Comparison of ENCODE assay signal across 9 cellular contexts in the genomic region with DNA sequence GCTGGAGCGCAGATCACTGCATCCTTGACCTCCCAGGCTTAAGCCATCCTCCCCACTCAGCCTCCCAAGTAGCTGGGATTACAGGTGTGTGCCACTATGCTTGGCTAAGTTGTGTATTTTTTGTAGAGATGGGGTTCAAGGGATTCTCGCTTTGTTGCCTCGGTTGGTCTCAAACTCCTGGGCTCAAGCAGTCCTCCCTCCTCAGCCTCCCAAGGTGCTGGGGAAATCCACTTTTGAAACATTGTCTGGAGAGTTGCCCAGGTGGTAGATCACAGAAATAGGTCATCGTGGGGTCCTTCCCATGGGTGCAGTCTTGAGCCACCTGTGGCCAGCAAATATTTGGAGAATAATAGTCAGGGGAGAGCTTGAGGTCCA. TPM values are rescaled to one million over a fixed set of nuclear protein-coding genes. Genes with fewer than 3 reads are reported as not detected.
DNase-seq lines count a peak whose midpoint lies in the region; ATAC-seq and TF ChIP-seq lines count a peak whose summit lies in the region.
"Had no signal": no experiment of that assay in that cellular context is flagged by ENCODE, and none has a peak within 500 bp of the region (broad histone marks: within the 10 kb centered on the region; RNA-seq: fewer than 3 reads in every experiment).

No MANE protein-coding gene starts in this region.

- peak overlapping the region; percentile 99 for H3K27ac Mint-ChIP-seq in Calu3 (ENCODE audit: unreplicated experiment)

- TSS peak; percentile 87 for BruUV-seq in Calu3 (replicated peaks; lab: Mats Ljungman, UMichigan)

- TF ChIP-seq CTCF in Calu3 (IDR thresholded peaks at IDR 0.05; ENCODE audit: unreplicated experiment) (no peak), RWPE2 (IDR thresholded peaks at IDR 0.05; ENCODE audit: poor library complexity, severe bottlenecking) (no peak), retinal pigment epithelial cell (conservative IDR thresholded peaks at IDR 0.05; ENCODE audit: low read depth, low read length) (no peak)

- no peaks in the 10 kb centered on the region for H3K9me3 Mint-ChIP-seq in Calu3 (ENCODE audit: low read depth, unreplicated experiment)

- peaks cover 61% of the 10 kb centered on the region for H3K4me1 ChIP-seq in RWPE2 (ENCODE audit: insufficient read depth, poor library complexity, severe bottlenecking)
- peaks cover 0 to 5% of the 10 kb centered on the region in 2 donors for H3K4me1 ChIP-seq in esophagus (ENCODE audit: control insufficient read depth in 2 of 2, insufficient read depth in 2 of 2, low read length in 1 of 2)

- H3K27me3 ChIP-seq in RWPE2 (ENCODE audit: insufficient read depth, poor library complexity, severe bottlenecking) (no peaks in the 10 kb centered on the region), esophagus (ENCODE audit: control insufficient read depth in 1 of 2, insufficient read depth in 2 of 2, low read length in 2 of 2) (no peaks in the 10 kb centered on the region)

- H3K4me3 Mint-ChIP-seq in Calu3 (ENCODE audit: low read depth, unreplicated experiment): peak overlapping the region; percentile 84

- CTCF ChIA-PET in Calu3 (lab: Charles Lee): interaction anchor here (0.6 to 1.0 kb wide), 3 partner anchors 10 to 44 kb away, joined by 3 read pairs; no protein-coding TSS in a partner anchor

- peaks cover 9% of the 10 kb centered on the region for H3K4me1 Mint-ChIP-seq in Calu3 (ENCODE audit: low read depth, unreplicated experiment)

- H3K36me3 Mint-ChIP-seq in Calu3 (ENCODE audit: insufficient read depth, unreplicated experiment): peaks cover 97% of the 10 kb centered on the region

- DNase-seq in Calu3 (no peak), RWPE2 (ENCODE audit: low spot score) (no peak), retinal pigment epithelial cell (ENCODE audit: low read depth) (no peak), NCI-H748 treated with DMSO at 0.1 percent for 48 hours (lab: John Stamatoyannopoulos, UW) (no peak), NCI-H1694 (lab: John Stamatoyannopoulos, UW) (no peak)
- DNase-seq: NCI-H1092 had no signal

- WGBS in esophagus, 2 donors: 66 to 73% methylated on average over 4 of the region's 4 CpGs

- ATAC-seq in RWPE2 (ENCODE audit: low read depth) (no peak), GM19328 (IDR thresholded peaks at IDR 0.05; ENCODE audit: unreplicated experiment) (no peak), GM19467 (IDR thresholded peaks at IDR 0.05; ENCODE audit: unreplicated experiment) (no peak)

- H3K36me3 ChIP-seq in RWPE2 (ENCODE audit: low read depth) (peaks cover 96% of the 10 kb centered on the region), esophagus (ENCODE audit: control insufficient read depth in 2 of 2, insufficient read depth in 2 of 2, low read length in 1 of 2) (peaks cover 0 to 11% of the 10 kb centered on the region in 2 donors)

- no peaks in the 10 kb centered on the region for H3K27me3 Mint-ChIP-seq in Calu3 (ENCODE audit: unreplicated experiment)

- H3K9me3 ChIP-seq in RWPE2 (ENCODE audit: severe bottlenecking) (no peaks in the 10 kb centered on the region), esophagus (ENCODE audit: control insufficient read depth in 2 of 2, insufficient read depth in 1 of 2, low read depth in 1 of 2, low read length in 1 of 2) (no peaks in the 10 kb centered on the region)

- H3K4me3 ChIP-seq in RWPE2 (ENCODE audit: severe bottlenecking) (no peak overlapping the region), esophagus (ENCODE audit: low read depth in 1 of 2, low read length in 2 of 2) (no peak overlapping the region), retinal pigment epithelial cell (ENCODE audit: low read length) (peak overlapping the region; percentile 1)

- H3K27ac ChIP-seq in RWPE2 (ENCODE audit: poor library complexity, severe bottlenecking) (peak overlapping the region; percentile 97), esophagus (ENCODE audit: low read depth in 2 of 2, low read length in 1 of 2) (peak overlapping the region; percentile 83 to 90)

- intact Hi-C loops in Calu3 (cut with micrococcal nuclease; ENCODE audit: unreplicated experiment): no loop called here

RNA-seq across cellular contexts. Expression of gene LDLR, which starts 5.2 kb away (rescaled TPM):
- total RNA-seq in Calu3 (2022): 289 and 294 TPM in 2 replicates
- 10 to 100 TPM; 51.9 to 66.7 TPM for polyA plus RNA-seq in esophagus
